19 cellular contexts compared by ENCODE assay signal in genomic region chr18:36530676-36531405, GRCh38.
DNase-seq lines count a peak whose midpoint lies in the region; ATAC-seq and TF ChIP-seq lines count a peak whose summit lies in the region.
"Had no signal": no experiment of that assay in that cellular context is flagged by ENCODE, and none has a peak within 500 bp of the region (broad histone marks: within the 10 kb centered on the region; RNA-seq: fewer than 3 reads in every experiment).

No MANE protein-coding gene starts in this region.

- intact Hi-C loops in left ventricle myocardium superior (cut with micrococcal nuclease): no loop called here
- intact Hi-C loops in activated CD8-positive, alpha-beta T cell treated with anti-CD3 and anti-CD28 coated beads for 36 hours (cut with micrococcal nuclease): no loop called here

- no peak overlapping the region for H3K27ac Mint-ChIP-seq in activated CD8-positive, alpha-beta T cell treated with anti-CD3 and anti-CD28 coated beads for 36 hours

- no peaks in the 10 kb centered on the region for H3K9me3 Mint-ChIP-seq in activated CD8-positive, alpha-beta T cell treated with anti-CD3 and anti-CD28 coated beads for 36 hours

- H3K27me3 Mint-ChIP-seq in activated CD8-positive, alpha-beta T cell treated with anti-CD3 and anti-CD28 coated beads for 36 hours: no peaks in the 10 kb centered on the region

- H3K27me3 ChIP-seq in cardiac muscle cell: no peaks in the 10 kb centered on the region

- H3K4me1 Mint-ChIP-seq in activated CD8-positive, alpha-beta T cell treated with anti-CD3 and anti-CD28 coated beads for 36 hours (ENCODE audit: low read depth): peaks cover 4% of the 10 kb centered on the region

- H3K27ac ChIP-seq in cardiac muscle cell (peak overlapping the region; percentile 18), temporal lobe (ENCODE audit: low read depth, low read length) (peak overlapping the region; percentile 5)
- H3K27ac ChIP-seq: HL-60, KMS-11 had no signal

- DNase-seq in cardiac muscle cell (ENCODE audit: low read depth in 1 of 2, low spot score in 1 of 2) (no peak), left ventricle myocardium superior (no peak), NCI-H2171 treated with DMSO at 0.1 percent for 48 hours (lab: John Stamatoyannopoulos, UW) (peak; percentile 76), cerebellum (ENCODE audit: low spot score) (peak; percentile 25)
- DNase-seq in activated effector memory CD4-positive, alpha-beta T cell treated with anti-CD3 and anti-CD28 coated beads, Interleukin-2, amount 50 U/mL, for 16 hours: no peak
- no peak for DNase-seq in activated CD8-positive, alpha-beta T cell treated with anti-CD3 and anti-CD28 coated beads for 36 hours
- DNase-seq: AML-193, DMS79 treated with DMSO at 0.1 percent for 48 hours, GOT3, HCEC 1CT, IMR-90, NCI-H1105, NCI-H510A, NCI-H82, OCI-M1 had no signal

- TF ChIP-seq CTCF in cardiac muscle cell (IDR thresholded peaks at IDR 0.05; ENCODE audit: low read depth, low read length): no peak
- TF ChIP-seq CTCF in activated CD8-positive, alpha-beta T cell treated with anti-CD3 and anti-CD28 coated beads for 36 hours (IDR thresholded peaks at IDR 0.05): no peak

- H3K4me1 ChIP-seq in cardiac muscle cell (ENCODE audit: low read depth): peaks cover 29% of the 10 kb centered on the region

- peaks cover 13% of the 10 kb centered on the region for H3K36me3 ChIP-seq in cardiac muscle cell

- H3K4me3 Mint-ChIP-seq in activated CD8-positive, alpha-beta T cell treated with anti-CD3 and anti-CD28 coated beads for 36 hours: no peak overlapping the region

- no peaks in the 10 kb centered on the region for H3K36me3 Mint-ChIP-seq in activated CD8-positive, alpha-beta T cell treated with anti-CD3 and anti-CD28 coated beads for 36 hours (ENCODE audit: low read depth)

- H3K9me3 ChIP-seq in cardiac muscle cell (ENCODE audit: low read depth): no peaks in the 10 kb centered on the region

- POLR2A ChIA-PET in activated CD8-positive, alpha-beta T cell treated with anti-CD3 and anti-CD28 coated beads for 36 hours (lab: Charles Lee): no interaction called here

- ATAC-seq in left ventricle myocardium superior (no peak), HG02938 (IDR thresholded peaks at IDR 0.05; ENCODE audit: unreplicated experiment) (no peak)
- ATAC-seq in activated CD8-positive, alpha-beta T cell treated with anti-CD3 and anti-CD28 coated beads for 36 hours: no peak

- CTCF ChIA-PET in activated CD8-positive, alpha-beta T cell treated with anti-CD3 and anti-CD28 coated beads for 36 hours (lab: Charles Lee): no interaction called here

- H3K4me3 ChIP-seq in cardiac muscle cell: no peak overlapping the region

Comparison
In these comparisons a context has a peak if more than half of its experiments do, and no peak if none do; other contexts are left out.
1. DNase-seq: peak in NCI-H2171 treated with DMSO at 0.1 percent for 48 hours (single experiment) and cerebellum (single experiment); none in cardiac muscle cell (0 of 2), left ventricle myocardium superior (single experiment), activated effector memory CD4-positive, alpha-beta T cell treated with anti-CD3 and anti-CD28 coated beads, Interleukin-2, amount 50 U/mL, for 16 hours (single experiment) and activated CD8-positive, alpha-beta T cell treated with anti-CD3 and anti-CD28 coated beads for 36 hours (single experiment).